In genomic region chr6:68343901-68344300, GRCh38 we compare ENCODE assay signal across 7 cellular contexts.
DNase-seq lines count a peak whose midpoint lies in the region; ATAC-seq and TF ChIP-seq lines count a peak whose summit lies in the region.

No MANE protein-coding gene starts in this region.

- H3K9me3 ChIP-seq in ovary = no peaks in the 10 kb centered on the region

- H3K4me1 ChIP-seq in ovary (ENCODE audit: insufficient read depth) = no peaks in the 10 kb centered on the region

- WGBS in ovary, 3 donors = 49 to 64% (median 51%) methylated on average over 1 of the region's 1 CpG

- no peak for TF ChIP-seq CTCF in ovary (IDR thresholded peaks at IDR 0.05)

- no peaks in the 10 kb centered on the region for H3K36me3 ChIP-seq in ovary

- intact Hi-C loops in left colon (cut with DNase I, micrococcal nuclease) = no loop called here
- intact Hi-C loops in ovary (cut with DNase I) = no loop called here

- H3K4me3 ChIP-seq in ovary = no peak overlapping the region

- TF ChIP-seq POLR2A in ovary (IDR thresholded peaks at IDR 0.05) = no peak

- TF ChIP-seq EP300 in ovary (IDR thresholded peaks at IDR 0.05) = no peak

- peak; percentile 50 for DNase-seq in NCI-H1092 (lab: John Stamatoyannopoulos, UW)
- peak; percentile 80 for DNase-seq in SK-N-DZ (ENCODE audit: low spot score)
- peak; percentile 17 for DNase-seq in hepatic stellate cell (ENCODE audit: low spot score)
- DNase-seq in left colon = no peak
- DNase-seq in ovary = no peak

- H3K27me3 ChIP-seq in ovary = no peaks in the 10 kb centered on the region

- no peak overlapping the region for H3K27ac ChIP-seq in ovary

- peak; percentile 70 for ATAC-seq in GM18499 (IDR thresholded peaks at IDR 0.05; ENCODE audit: insufficient read depth, unreplicated experiment)
- peak; percentile 90 for ATAC-seq in HG02759 (IDR thresholded peaks at IDR 0.05; ENCODE audit: unreplicated experiment)
- ATAC-seq in left colon = no peak

Comparison
In these comparisons a context has a peak if more than half of its experiments do, and no peak if none do; other contexts are left out.
1. DNase-seq: peak in NCI-H1092 (single experiment), SK-N-DZ (single experiment) and hepatic stellate cell (single experiment); none in left colon (0 of 2) and ovary (0 of 5).